In genomic region chr15:63188937-63189871, GRCh38 we compare ENCODE assay signal across 8 cellular contexts. TPM values are rescaled to one million over a fixed set of nuclear protein-coding genes. Genes with fewer than 3 reads are reported as not detected.
A peak's percentile ranks its signal among the peaks of the same experiment; 100 is the strongest.
DNase-seq lines count a peak whose midpoint lies in the region; ATAC-seq, FAIRE-seq and TF ChIP-seq lines count a peak whose summit lies in the region.

RAB8B (plus strand) TSS chr15:63189606; CDS start chr15:63189625, 19 bp downstream.

- peaks cover 38 to 40% of the 10 kb centered on the region in 2 experiments for H3K4me1 Mint-ChIP-seq in H9
- peaks cover 41% of the 10 kb centered on the region for H3K4me1 Mint-ChIP-seq in stimulated activated naive CD8-positive, alpha-beta T cell treated with anti-CD3 and anti-CD28 coated beads, Interleukin-15, amount 100 ng/mL, for 72 hours

- peak; percentile 27 for TF ChIP-seq EP300 in neural cell (conservative IDR thresholded peaks at IDR 0.05; ENCODE audit: poor library complexity, severe bottlenecking)

- H3K4me2 ChIP-seq in H9 (ENCODE audit: insufficient read depth, insufficient read length, low read length) (peak within 1 kb of the TSS; percentile 98), neural cell (ENCODE audit: low read length) (peak within 1 kb of the TSS; percentile 86)

- H3K9ac ChIP-seq in H9 (ENCODE audit: extremely low read depth, insufficient read length, low read length), result peak within 1 kb of the TSS; percentile 65
- H3K9ac ChIP-seq in neural cell (ENCODE audit: low read length), result peak within 1 kb of the TSS; percentile 86

- H4K8ac ChIP-seq in H9 (replicated peaks; ENCODE audit: insufficient read length, low read depth, low read length), result no peak within 1 kb of the TSS

- H2BK15ac ChIP-seq in H9 (ENCODE audit: low read depth, low read length), result no peak within 1 kb of the TSS; the same call in 1 of the 2 replicates

- H3K18ac ChIP-seq in H9 (ENCODE audit: insufficient read length, low read depth, low read length), result peak within 1 kb of the TSS; percentile 36

- no peak within 1 kb of the TSS for H2BK5ac ChIP-seq in H9 (ENCODE audit: insufficient read length, low read length)

- H3K79me2 ChIP-seq in H9 (ENCODE audit: insufficient read depth, low read length) (peaks cover 11% of the 10 kb centered on the region; the same call in 1 of the 2 replicates), neural cell (replicated peaks; ENCODE audit: insufficient read depth, low read length) (peaks cover 47% of the 10 kb centered on the region)

- H4K20me1 ChIP-seq in H9 (ENCODE audit: control insufficient read depth, insufficient read depth, insufficient read length) (no peaks in the 10 kb centered on the region), neural cell (ENCODE audit: insufficient read depth) (no peaks in the 10 kb centered on the region)

- peak; percentile 84 for ATAC-seq in stimulated activated naive CD8-positive, alpha-beta T cell treated with anti-CD3 and anti-CD28 coated beads, Interleukin-15, amount 100 ng/mL, for 72 hours

- no peak within 1 kb of the TSS for H2BK120ac ChIP-seq in H9 (ENCODE audit: low read depth, low read length, poor library complexity, severe bottlenecking)

- H2AFZ ChIP-seq in H9 (ENCODE audit: low read length) (no peak within 1 kb of the TSS), neural cell (ENCODE audit: low read depth, low read length) (peak within 1 kb of the TSS; percentile 86)

- H4K91ac ChIP-seq in H9 (ENCODE audit: insufficient read length, low read depth, low read length), result no peak within 1 kb of the TSS

- H3K4me3 Mint-ChIP-seq in H9, result peak within 1 kb of the TSS; percentile 89 to 91
- peak within 1 kb of the TSS; percentile 95 to 96 for H3K4me3 Mint-ChIP-seq in stimulated activated naive CD8-positive, alpha-beta T cell treated with anti-CD3 and anti-CD28 coated beads, Interleukin-15, amount 100 ng/mL, for 72 hours

- H3K27ac ChIP-seq in H9 (ENCODE audit: insufficient read length, low read depth, low read length), result no peak within 1 kb of the TSS
- peak within 1 kb of the TSS; percentile 65 for H3K27ac ChIP-seq in SJCRH30
- peak within 1 kb of the TSS; percentile 88 for H3K27ac ChIP-seq in neural cell (ENCODE audit: low read length)

- TF ChIP-seq CTCF in H9 (conservative IDR thresholded peaks at IDR 0.05) (no peak), fibroblast of villous mesenchyme (IDR thresholded peaks at IDR 0.05; ENCODE audit: insufficient read depth, low read depth, low read length) (no peak), neural cell (IDR thresholded peaks at IDR 0.05; ENCODE audit: poor library complexity, severe bottlenecking) (peak; percentile 40)

- no peak within 1 kb of the TSS for H3T11ph ChIP-seq in H9 (ENCODE audit: low read length)

- H3K27ac Mint-ChIP-seq in H9, result peak within 1 kb of the TSS; percentile 94 to 97 (median 97)
- H3K27ac Mint-ChIP-seq in stimulated activated naive CD8-positive, alpha-beta T cell treated with anti-CD3 and anti-CD28 coated beads, Interleukin-15, amount 100 ng/mL, for 72 hours, result peak within 1 kb of the TSS; percentile 96

- H2BK12ac ChIP-seq in H9 (ENCODE audit: insufficient read length, low read depth, low read length), result no peak within 1 kb of the TSS

- peaks cover 7% of the 10 kb centered on the region for H3K23me2 ChIP-seq in H9 (ENCODE audit: insufficient read length, low read depth, low read length, poor library complexity, severe bottlenecking)

- H3K4ac ChIP-seq in H9 (ENCODE audit: low read depth, low read length), result no peak within 1 kb of the TSS

- H3K4me3 ChIP-seq in MG63 (peak within 1 kb of the TSS; percentile 72), SJCRH30 (peak within 1 kb of the TSS; percentile 59), fibroblast of villous mesenchyme (ENCODE audit: low read depth, low read length) (peak within 1 kb of the TSS; percentile 96), neural cell (ENCODE audit: low read length) (peak within 1 kb of the TSS; percentile 72)

- H3K14ac ChIP-seq in H9 (ENCODE audit: insufficient read depth, low read length), result peak within 1 kb of the TSS; percentile 25; the same call in 1 of the 2 replicates

- peak; percentile 67 for FAIRE-seq in G401.6 (lab: Jason Lieb, UNC)

- H3K27me3 ChIP-seq in H9 (ENCODE audit: insufficient read depth, low read length) (no peaks in the 10 kb centered on the region), MG63 (no peaks in the 10 kb centered on the region), SJCRH30 (no peaks in the 10 kb centered on the region), neural cell (ENCODE audit: insufficient read depth, low read depth, low read length) (no peaks in the 10 kb centered on the region)

- no peaks in the 10 kb centered on the region for H3K9me3 Mint-ChIP-seq in H9
- H3K9me3 Mint-ChIP-seq in stimulated activated naive CD8-positive, alpha-beta T cell treated with anti-CD3 and anti-CD28 coated beads, Interleukin-15, amount 100 ng/mL, for 72 hours, result no peaks in the 10 kb centered on the region

- no peak within 1 kb of the TSS for H3K56ac ChIP-seq in H9 (ENCODE audit: insufficient read length, low read depth, low read length)

- H3K23ac ChIP-seq in H9 (ENCODE audit: insufficient read length, low read depth, low read length), result no peak within 1 kb of the TSS

- no peaks in the 10 kb centered on the region for H3K36me3 Mint-ChIP-seq in H9 (ENCODE audit: insufficient read depth in 1 of 3, low read depth in 3 of 3)

- H3K9me2 ChIP-seq in neural cell (ENCODE audit: insufficient read depth, low read length), result no peaks in the 10 kb centered on the region

- H4K5ac ChIP-seq in H9 (ENCODE audit: insufficient read length, low read depth, low read length), result no peak within 1 kb of the TSS

- H3K79me1 ChIP-seq in H9 (ENCODE audit: insufficient read depth, low read depth, low read length, poor library complexity, severe bottlenecking), result no peaks in the 10 kb centered on the region

- no peak within 1 kb of the TSS for H2AK5ac ChIP-seq in H9 (ENCODE audit: insufficient read length, low read length)

- H3F3A ChIP-seq in neural cell (ENCODE audit: insufficient read depth, low read length, poor library complexity, severe bottlenecking), result peaks cover 3% of the 10 kb centered on the region

- H2BK20ac ChIP-seq in H9 (ENCODE audit: low read depth, low read length, poor library complexity, severe bottlenecking), result no peak within 1 kb of the TSS

- no peaks in the 10 kb centered on the region for H3K27me3 Mint-ChIP-seq in H9 (ENCODE audit: low read depth)
- no peaks in the 10 kb centered on the region for H3K27me3 Mint-ChIP-seq in stimulated activated naive CD8-positive, alpha-beta T cell treated with anti-CD3 and anti-CD28 coated beads, Interleukin-15, amount 100 ng/mL, for 72 hours

- WGBS in H9 (ENCODE audit: extremely low coverage, insufficient read length, low lambda C conversion rate), result no CpG with 5 or more reads among the region's 77 CpGs

- H3K9me3 ChIP-seq in H9 (ENCODE audit: control insufficient read depth, low read depth, low read length) (no peaks in the 10 kb centered on the region), MG63 (no peaks in the 10 kb centered on the region), SJCRH30 (replicated peaks) (no peaks in the 10 kb centered on the region), neural cell (ENCODE audit: low read length) (no peaks in the 10 kb centered on the region)

- H3K4me1 ChIP-seq in H9 (ENCODE audit: insufficient read depth, low read length), result no peaks in the 10 kb centered on the region
- H3K4me1 ChIP-seq in SJCRH30, result peaks cover 28% of the 10 kb centered on the region

- peak; percentile 98 for DNase-seq in H9
- peak; percentile 98 for DNase-seq in MG63
- DNase-seq in SJCRH30, result peak; percentile 98 to 99
- DNase-seq in activated gamma-delta T cell treated with Interleukin-2 at 50 U/mL for 16 hours, result peak; percentile 98
- DNase-seq in fibroblast of villous mesenchyme (ENCODE audit: low read depth), result peak; percentile 98
- peak; percentile 96 to 97 for DNase-seq in stimulated activated naive CD8-positive, alpha-beta T cell treated with anti-CD3 and anti-CD28 coated beads, Interleukin-15, amount 100 ng/mL, for 72 hours

- TF ChIP-seq RAD21 in neural cell (conservative IDR thresholded peaks at IDR 0.05), result peak; percentile 62

- H3K36me3 ChIP-seq in MG63 (no peaks in the 10 kb centered on the region), SJCRH30 (no peaks in the 10 kb centered on the region), neural cell (ENCODE audit: insufficient read depth, low read length) (no peaks in the 10 kb centered on the region)

TF ChIP-seq in neural cell, 6 proteins besides CTCF, POLR2A, EP300 and RAD21 (continues in another document):
- TF ChIP-seq SMC3 (conservative IDR thresholded peaks at IDR 0.05; ENCODE audit: poor library complexity) (peak; percentile 52), REST (IDR thresholded peaks at IDR 0.05; ENCODE audit: borderline replicate concordance) (peak; percentile 87), MXI1 (conservative IDR thresholded peaks at IDR 0.05; ENCODE audit: poor library complexity, severe bottlenecking) (peak; percentile 76), TAF1 (IDR thresholded peaks at IDR 0.05; ENCODE audit: low read depth) (peak; percentile 83)

RNA-seq across cellular contexts. Expression of gene RAB8B, which starts in this region (rescaled TPM):
- 32.2 and 33.8 TPM in 2 replicates for total RNA-seq in H9 (2021)
- 14.4 and 16.0 TPM in 2 replicates for total RNA-seq in MG63 (2014; rRNA removed; shearing (Covaris generic); ENCODE audit: low replicate concordance)
- 47.2 and 50.4 TPM in 2 replicates for total RNA-seq in SJCRH30 (2014; rRNA removed; shearing (Covaris generic))
- 71.5 and 97.2 TPM in 2 replicates for total RNA-seq in fibroblast of villous mesenchyme
- polyA plus RNA-seq in neural cell, result 68.3 and 87.1 TPM in 2 replicates
- polyA minus RNA-seq in neural cell, result 126 and 146 TPM in 2 replicates
